ENCODE assay signal across 18 cellular contexts in the genomic region with DNA sequence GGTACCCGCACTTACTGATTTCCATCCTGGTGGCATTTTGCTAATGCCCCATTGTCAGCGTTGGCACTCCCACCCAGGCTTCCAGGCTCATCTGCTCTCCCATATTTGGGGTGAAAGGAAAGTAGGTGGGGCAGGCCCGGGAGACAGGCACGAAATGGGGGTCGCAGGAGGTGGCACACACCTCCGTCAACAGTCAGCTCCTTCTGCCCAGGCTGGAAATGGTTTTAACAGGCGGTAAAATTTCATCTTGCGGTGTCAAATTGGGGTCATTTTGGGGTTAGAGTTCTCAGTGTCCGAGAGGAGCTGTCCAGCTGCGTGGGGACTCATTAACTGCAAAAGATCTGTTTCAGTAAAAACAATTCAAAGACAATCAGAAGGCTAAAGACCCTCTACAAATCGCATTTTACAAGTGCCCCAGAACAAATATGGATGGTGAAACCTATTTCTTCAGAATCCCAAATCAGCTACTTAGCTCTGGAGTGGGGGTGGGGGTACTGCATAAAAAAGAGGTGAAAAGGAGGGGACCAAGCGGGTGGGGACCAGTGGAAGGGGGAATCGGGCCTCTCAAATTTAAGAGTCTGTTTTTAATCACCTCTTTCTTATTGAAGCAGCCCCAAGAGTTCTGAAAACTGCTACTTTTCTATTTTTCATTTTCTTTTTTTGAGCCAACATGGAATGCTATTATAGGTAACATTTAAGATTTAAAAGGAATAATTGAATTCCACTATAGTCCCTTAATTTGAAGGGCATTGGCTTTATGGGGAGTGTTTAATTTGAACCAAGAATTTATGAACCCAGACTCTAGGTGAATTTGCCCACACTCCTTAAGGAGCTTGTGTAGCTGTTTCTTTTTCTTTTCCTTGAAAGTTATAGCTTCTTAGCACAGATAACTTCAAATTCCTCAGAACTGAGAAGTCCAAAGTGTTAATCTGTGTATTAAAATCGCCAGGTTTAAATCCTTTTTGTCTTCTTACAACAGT. TPM values are rescaled to one million over a fixed set of nuclear protein-coding genes. Genes with fewer than 3 reads are reported as not detected.
DNase-seq lines count a peak whose midpoint lies in the region; ATAC-seq and TF ChIP-seq lines count a peak whose summit lies in the region.
"Had no signal": no experiment of that assay in that cellular context is flagged by ENCODE, and none has a peak within 500 bp of the region (broad histone marks: within the 10 kb centered on the region; RNA-seq: fewer than 3 reads in every experiment).

No MANE protein-coding gene starts in this region.

- peaks cover 0 to 18% (median 10%) of the 10 kb centered on the region in 9 donors for H3K4me1 ChIP-seq in heart right ventricle
- H3K4me1 ChIP-seq in endocrine pancreas (ENCODE audit: control insufficient read depth, insufficient read depth, low read length) = no peaks in the 10 kb centered on the region
- no peaks in the 10 kb centered on the region for H3K4me1 ChIP-seq in muscle layer of duodenum (ENCODE audit: control insufficient read depth in 1 of 2, insufficient read depth in 2 of 2, low read length in 2 of 2)

- TF ChIP-seq CTCF in heart right ventricle (IDR thresholded peaks at IDR 0.05) = no peak

- H3K27ac ChIP-seq in heart right ventricle (peak overlapping the region in 9 of 10 donors; percentile 49 to 97 (median 95)), muscle layer of duodenum (ENCODE audit: low read length) (peak overlapping the region; percentile 82)
- H3K27ac ChIP-seq: foreskin keratinocyte, skin epidermis had no signal

- 28 to 53% methylated on average over 14 of the region's 14 CpGs for WGBS in heart right ventricle, 2 donors

- H3K9ac ChIP-seq in endocrine pancreas (ENCODE audit: control insufficient read depth, insufficient read depth, low read length) = peak overlapping the region; percentile 54

- no peaks in the 10 kb centered on the region for H3K36me3 ChIP-seq in heart right ventricle
- no peaks in the 10 kb centered on the region for H3K36me3 ChIP-seq in endocrine pancreas (ENCODE audit: control insufficient read depth, insufficient read depth, low read length)
- no peaks in the 10 kb centered on the region for H3K36me3 ChIP-seq in muscle layer of duodenum (ENCODE audit: control insufficient read depth in 1 of 2, insufficient read depth in 2 of 2, low read length in 2 of 2)

- no peak for ATAC-seq in heart right ventricle
- ATAC-seq in left cardiac atrium = no peak
- ATAC-seq in GM18858 (IDR thresholded peaks at IDR 0.05; ENCODE audit: unreplicated experiment) = no peak
- ATAC-seq: foreskin keratinocyte; naive thymus-derived CD8-positive, alpha-beta T cell had no signal

- no peak for DNase-seq in heart right ventricle
- DNase-seq in left cardiac atrium = no peak
- DNase-seq in ureter (ENCODE audit: low spot score) = peak; percentile 50
- DNase-seq in activated CD4-positive, alpha-beta T cell treated with anti-CD3 and anti-CD28 coated beads, Interleukin-2, amount 50 U/mL, for 1 hour = no peak
- no peak for DNase-seq in DMS53 (lab: John Stamatoyannopoulos, UW)
- DNase-seq: activated B cell treated with CpG ODN at 0.5 μM for 24 hours; activated naive CD8-positive, alpha-beta T cell treated with anti-CD3 and anti-CD28 coated beads, Interleukin-2, amount 10 ng/mL, durations not matched to agents 7 days and 5 days; CD4-positive, alpha-beta T cell; dermis blood vessel endothelial cell; foreskin keratinocyte; naive thymus-derived CD8-positive, alpha-beta T cell; NCI-H187; NCI-H526 treated with DMSO at 0.1 percent for 48 hours; SW 1271 had no signal

- intact Hi-C loops in heart right ventricle (cut with DNase I) = loop anchor here in 8 of 10 donors (5.0 to 10.0 kb wide), 9 partner anchors 47 to 1590 kb away; partner anchors contain the start of gene CDIN1 (in 2 of the 8)
- intact Hi-C loops in left cardiac atrium (cut with DNase I) = loop anchor here (5.0 to 10.0 kb wide), 2 partner anchors 220 to 222 kb away; no protein-coding TSS in a partner anchor

- peak overlapping the region in 6 of 10 donors; percentile 23 to 86 (median 80) for H3K4me3 ChIP-seq in heart right ventricle
- peak overlapping the region; percentile 92 for H3K4me3 ChIP-seq in endocrine pancreas (ENCODE audit: control insufficient read depth, insufficient read depth, low read length)
- peak overlapping the region; percentile 38 to 83 for H3K4me3 ChIP-seq in muscle layer of duodenum (ENCODE audit: low read depth in 1 of 2, low read length in 2 of 2)
- H3K4me3 ChIP-seq: skin epidermis had no signal

- H3K27me3 ChIP-seq in heart right ventricle (peaks cover 0 to 100% (median 45%) of the 10 kb centered on the region in 7 donors), endocrine pancreas (ENCODE audit: control insufficient read depth, insufficient read depth, low read length) (no peaks in the 10 kb centered on the region), muscle layer of duodenum (ENCODE audit: low read depth, low read length) (peaks cover 4% of the 10 kb centered on the region)

- H3K9me3 ChIP-seq in heart right ventricle (no peaks in the 10 kb centered on the region), endocrine pancreas (ENCODE audit: control insufficient read depth, low read length) (no peaks in the 10 kb centered on the region), muscle layer of duodenum (ENCODE audit: control insufficient read depth in 1 of 2, low read length in 2 of 2) (no peaks in the 10 kb centered on the region)

RNA-seq across cellular contexts. Expression of gene MEIS2, which starts 4.4 kb away (rescaled TPM):
- 10 to 100 TPM; 34.0 to 64.5 (median 48.5) TPM for total RNA-seq in heart right ventricle
- polyA plus RNA-seq in heart right ventricle = 10 to 100 TPM; 21.1 to 50.1 TPM
- total RNA-seq in left cardiac atrium = 10 to 100 TPM; 21.1 to 21.5 TPM
- total RNA-seq in ureter = 74.8 TPM
- total RNA-seq: activated naive CD8-positive, alpha-beta T cell treated with anti-CD3 and anti-CD28 coated beads, Interleukin-2, amount 10 ng/mL, durations not matched to agents 7 days and 5 days; CD4-positive, alpha-beta T cell; naive thymus-derived CD8-positive, alpha-beta T cell had no signal
- polyA plus RNA-seq: naive thymus-derived CD8-positive, alpha-beta T cell had no signal
